ENCODE assay signal across 1 cellular context in genomic region chr12:56338643-56339422, GRCh38.
TF ChIP-seq lines count a peak whose summit lies in the region.

Gene IL23A (plus strand): TSS chr12:56338884. CDS start chr12:56339045, 161 bp downstream.

TF ChIP-seq in GM12878, 131 proteins besides CTCF, POLR2A, EP300 and RAD21 (continued from another document):
- TF ChIP-seq GABPA (IDR thresholded peaks at IDR 0.05; ENCODE audit: low read depth) (no peak), RBBP5 (conservative IDR thresholded peaks at IDR 0.05) (no peak), BHLHE40 (IDR thresholded peaks at IDR 0.05; ENCODE audit: borderline replicate concordance in 1 of 2, low read depth in 2 of 2, low read length in 1 of 2) (peak; percentile 64 to 67; a peak in 2 of 4 replicates), ZNF592 (IDR thresholded peaks at IDR 0.05) (no peak), CBX3 (IDR thresholded peaks at IDR 0.05; ENCODE audit: borderline replicate concordance, low read depth) (no peak), KDM1A (IDR thresholded peaks at IDR 0.05; ENCODE audit: borderline replicate concordance) (no peak), RUNX3 (IDR thresholded peaks at IDR 0.05; ENCODE audit: low read length) (peak; percentile 90), CHD2 (IDR thresholded peaks at IDR 0.05; ENCODE audit: borderline replicate concordance, low read depth, low read length) (no peak), NRF1 (conservative IDR thresholded peaks at IDR 0.05; ENCODE audit: low read depth, low read length) (no peak), CEBPB (IDR thresholded peaks at IDR 0.05; ENCODE audit: borderline replicate concordance in 1 of 2, low read depth in 2 of 2, low read length in 2 of 2) (no peak), ZNF274 (IDR thresholded peaks at IDR 0.05; ENCODE audit: insufficient read depth, insufficient read length) (no peak), IRF4 (IDR thresholded peaks at IDR 0.05; ENCODE audit: low read depth, low read length) (no peak), SMC3 (IDR thresholded peaks at IDR 0.05; ENCODE audit: borderline replicate concordance, low read length) (no peak), ZSCAN29 (IDR thresholded peaks at IDR 0.05) (no peak), NR2C1 (IDR thresholded peaks at IDR 0.05) (no peak), HCFC1 (IDR thresholded peaks at IDR 0.05; ENCODE audit: low read length) (no peak), JUNB (IDR thresholded peaks at IDR 0.05) (0 out of 2 replicates have a peak, but pooled peaks have one; percentile 18), TCF3 (IDR thresholded peaks at IDR 0.05; ENCODE audit: borderline replicate concordance, insufficient read depth, low read depth, low read length) (no peak; the same call in 1 of the 2 replicates), SMAD1 (IDR thresholded peaks at IDR 0.05; ENCODE audit: low read depth, partially characterized antibody) (no peak), NR2F1 (conservative IDR thresholded peaks at IDR 0.05) (no peak), HDGF (IDR thresholded peaks at IDR 0.05) (peak; percentile 63; the same call in 1 of the 2 replicates), USF1 (IDR thresholded peaks at IDR 0.05; ENCODE audit: borderline replicate concordance, extremely low read length, insufficient read depth, low read depth, low read length) (no peak), PML (IDR thresholded peaks at IDR 0.05; ENCODE audit: low read length) (no peak), BCL3 (IDR thresholded peaks at IDR 0.05; ENCODE audit: borderline replicate concordance, insufficient read depth, low read depth, low read length, poor library complexity, severe bottlenecking) (peak; percentile 40), MXI1 (IDR thresholded peaks at IDR 0.05; ENCODE audit: low read depth, low read length) (no peak), CBX5 (IDR thresholded peaks at IDR 0.05; ENCODE audit: low read depth) (no peak), FOXM1 (IDR thresholded peaks at IDR 0.05; ENCODE audit: low read depth, low read length) (no peak), TCF12 (IDR thresholded peaks at IDR 0.05; ENCODE audit: low read depth, low read length) (peak; percentile 32; the same call in 1 of the 2 replicates), TARDBP (IDR thresholded peaks at IDR 0.05; ENCODE audit: borderline replicate concordance) (no peak), BMI1 (IDR thresholded peaks at IDR 0.05; ENCODE audit: borderline replicate concordance) (no peak), POLR2AphosphoS2 (IDR thresholded peaks at IDR 0.05; ENCODE audit: low read depth, low read length) (no peak), ZNF384 (IDR thresholded peaks at IDR 0.05; ENCODE audit: borderline replicate concordance, low read depth, low read length) (no peak), SIX5 (IDR thresholded peaks at IDR 0.05; ENCODE audit: low read depth, low read length, severe bottlenecking) (no peak)
- TF ChIP-seq, protein P1, sequence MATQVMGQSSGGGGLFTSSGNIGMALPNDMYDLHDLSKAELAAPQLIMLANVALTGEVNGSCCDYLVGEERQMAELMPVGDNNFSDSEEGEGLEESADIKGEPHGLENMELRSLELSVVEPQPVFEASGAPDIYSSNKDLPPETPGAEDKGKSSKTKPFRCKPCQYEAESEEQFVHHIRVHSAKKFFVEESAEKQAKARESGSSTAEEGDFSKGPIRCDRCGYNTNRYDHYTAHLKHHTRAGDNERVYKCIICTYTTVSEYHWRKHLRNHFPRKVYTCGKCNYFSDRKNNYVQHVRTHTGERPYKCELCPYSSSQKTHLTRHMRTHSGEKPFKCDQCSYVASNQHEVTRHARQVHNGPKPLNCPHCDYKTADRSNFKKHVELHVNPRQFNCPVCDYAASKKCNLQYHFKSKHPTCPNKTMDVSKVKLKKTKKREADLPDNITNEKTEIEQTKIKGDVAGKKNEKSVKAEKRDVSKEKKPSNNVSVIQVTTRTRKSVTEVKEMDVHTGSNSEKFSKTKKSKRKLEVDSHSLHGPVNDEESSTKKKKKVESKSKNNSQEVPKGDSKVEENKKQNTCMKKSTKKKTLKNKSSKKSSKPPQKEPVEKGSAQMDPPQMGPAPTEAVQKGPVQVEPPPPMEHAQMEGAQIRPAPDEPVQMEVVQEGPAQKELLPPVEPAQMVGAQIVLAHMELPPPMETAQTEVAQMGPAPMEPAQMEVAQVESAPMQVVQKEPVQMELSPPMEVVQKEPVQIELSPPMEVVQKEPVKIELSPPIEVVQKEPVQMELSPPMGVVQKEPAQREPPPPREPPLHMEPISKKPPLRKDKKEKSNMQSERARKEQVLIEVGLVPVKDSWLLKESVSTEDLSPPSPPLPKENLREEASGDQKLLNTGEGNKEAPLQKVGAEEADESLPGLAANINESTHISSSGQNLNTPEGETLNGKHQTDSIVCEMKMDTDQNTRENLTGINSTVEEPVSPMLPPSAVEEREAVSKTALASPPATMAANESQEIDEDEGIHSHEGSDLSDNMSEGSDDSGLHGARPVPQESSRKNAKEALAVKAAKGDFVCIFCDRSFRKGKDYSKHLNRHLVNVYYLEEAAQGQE (IDR thresholded peaks at IDR 0.05; ENCODE audit: low read depth, low read length) = no peak
- TF ChIP-seq, protein P2, sequence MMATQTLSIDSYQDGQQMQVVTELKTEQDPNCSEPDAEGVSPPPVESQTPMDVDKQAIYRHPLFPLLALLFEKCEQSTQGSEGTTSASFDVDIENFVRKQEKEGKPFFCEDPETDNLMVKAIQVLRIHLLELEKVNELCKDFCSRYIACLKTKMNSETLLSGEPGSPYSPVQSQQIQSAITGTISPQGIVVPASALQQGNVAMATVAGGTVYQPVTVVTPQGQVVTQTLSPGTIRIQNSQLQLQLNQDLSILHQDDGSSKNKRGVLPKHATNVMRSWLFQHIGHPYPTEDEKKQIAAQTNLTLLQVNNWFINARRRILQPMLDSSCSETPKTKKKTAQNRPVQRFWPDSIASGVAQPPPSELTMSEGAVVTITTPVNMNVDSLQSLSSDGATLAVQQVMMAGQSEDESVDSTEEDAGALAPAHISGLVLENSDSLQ (IDR thresholded peaks at IDR 0.05) = peak; percentile 60
- TF ChIP-seq, protein P3, sequence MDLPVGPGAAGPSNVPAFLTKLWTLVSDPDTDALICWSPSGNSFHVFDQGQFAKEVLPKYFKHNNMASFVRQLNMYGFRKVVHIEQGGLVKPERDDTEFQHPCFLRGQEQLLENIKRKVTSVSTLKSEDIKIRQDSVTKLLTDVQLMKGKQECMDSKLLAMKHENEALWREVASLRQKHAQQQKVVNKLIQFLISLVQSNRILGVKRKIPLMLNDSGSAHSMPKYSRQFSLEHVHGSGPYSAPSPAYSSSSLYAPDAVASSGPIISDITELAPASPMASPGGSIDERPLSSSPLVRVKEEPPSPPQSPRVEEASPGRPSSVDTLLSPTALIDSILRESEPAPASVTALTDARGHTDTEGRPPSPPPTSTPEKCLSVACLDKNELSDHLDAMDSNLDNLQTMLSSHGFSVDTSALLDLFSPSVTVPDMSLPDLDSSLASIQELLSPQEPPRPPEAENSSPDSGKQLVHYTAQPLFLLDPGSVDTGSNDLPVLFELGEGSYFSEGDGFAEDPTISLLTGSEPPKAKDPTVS (IDR thresholded peaks at IDR 0.05; ENCODE audit: low read depth, low read length) = no peak
- TF ChIP-seq, protein P4, sequence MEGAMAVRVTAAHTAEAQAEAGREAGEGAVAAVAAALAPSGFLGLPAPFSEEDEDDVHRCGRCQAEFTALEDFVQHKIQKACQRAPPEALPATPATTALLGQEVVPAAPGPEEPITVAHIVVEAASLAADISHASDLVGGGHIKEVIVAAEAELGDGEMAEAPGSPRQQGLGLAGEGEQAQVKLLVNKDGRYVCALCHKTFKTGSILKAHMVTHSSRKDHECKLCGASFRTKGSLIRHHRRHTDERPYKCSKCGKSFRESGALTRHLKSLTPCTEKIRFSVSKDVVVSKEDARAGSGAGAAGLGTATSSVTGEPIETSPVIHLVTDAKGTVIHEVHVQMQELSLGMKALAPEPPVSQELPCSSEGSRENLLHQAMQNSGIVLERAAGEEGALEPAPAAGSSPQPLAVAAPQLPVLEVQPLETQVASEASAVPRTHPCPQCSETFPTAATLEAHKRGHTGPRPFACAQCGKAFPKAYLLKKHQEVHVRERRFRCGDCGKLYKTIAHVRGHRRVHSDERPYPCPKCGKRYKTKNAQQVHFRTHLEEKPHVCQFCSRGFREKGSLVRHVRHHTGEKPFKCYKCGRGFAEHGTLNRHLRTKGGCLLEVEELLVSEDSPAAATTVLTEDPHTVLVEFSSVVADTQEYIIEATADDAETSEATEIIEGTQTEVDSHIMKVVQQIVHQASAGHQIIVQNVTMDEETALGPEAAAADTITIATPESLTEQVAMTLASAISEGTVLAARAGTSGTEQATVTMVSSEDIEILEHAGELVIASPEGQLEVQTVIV (IDR thresholded peaks at IDR 0.05; ENCODE audit: borderline replicate concordance, partially characterized antibody) = no peak
- TF ChIP-seq, protein P5, sequence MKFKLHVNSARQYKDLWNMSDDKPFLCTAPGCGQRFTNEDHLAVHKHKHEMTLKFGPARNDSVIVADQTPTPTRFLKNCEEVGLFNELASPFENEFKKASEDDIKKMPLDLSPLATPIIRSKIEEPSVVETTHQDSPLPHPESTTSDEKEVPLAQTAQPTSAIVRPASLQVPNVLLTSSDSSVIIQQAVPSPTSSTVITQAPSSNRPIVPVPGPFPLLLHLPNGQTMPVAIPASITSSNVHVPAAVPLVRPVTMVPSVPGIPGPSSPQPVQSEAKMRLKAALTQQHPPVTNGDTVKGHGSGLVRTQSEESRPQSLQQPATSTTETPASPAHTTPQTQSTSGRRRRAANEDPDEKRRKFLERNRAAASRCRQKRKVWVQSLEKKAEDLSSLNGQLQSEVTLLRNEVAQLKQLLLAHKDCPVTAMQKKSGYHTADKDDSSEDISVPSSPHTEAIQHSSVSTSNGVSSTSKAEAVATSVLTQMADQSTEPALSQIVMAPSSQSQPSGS (IDR thresholded peaks at IDR 0.05; ENCODE audit: low read length) = no peak
- TF ChIP-seq, protein P6, sequence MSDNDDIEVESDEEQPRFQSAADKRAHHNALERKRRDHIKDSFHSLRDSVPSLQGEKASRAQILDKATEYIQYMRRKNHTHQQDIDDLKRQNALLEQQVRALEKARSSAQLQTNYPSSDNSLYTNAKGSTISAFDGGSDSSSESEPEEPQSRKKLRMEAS (IDR thresholded peaks at IDR 0.05; ENCODE audit: low read depth, low read length) = no peak
